Comparison of ENCODE assay signal across 1 cellular context in the genomic region with DNA sequence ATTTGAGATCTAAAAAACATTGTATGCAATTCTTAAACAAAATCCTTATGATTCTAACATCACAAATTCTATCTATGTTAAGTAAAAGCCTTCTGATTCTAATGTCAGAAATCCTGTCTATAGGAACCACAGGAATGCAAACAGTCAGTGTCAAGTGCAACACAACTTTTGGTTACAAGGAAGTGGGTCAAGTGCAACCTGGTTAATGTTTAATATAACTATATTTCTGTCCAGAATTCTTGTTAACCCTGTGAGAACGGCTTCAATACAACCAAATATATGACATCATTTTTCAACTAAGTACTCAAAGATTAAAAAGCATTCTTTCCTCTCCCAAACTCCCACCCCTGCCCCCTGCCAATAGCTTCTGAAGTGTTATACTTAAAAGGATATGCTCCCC.
TF ChIP-seq lines count a peak whose summit lies in the region.

No MANE protein-coding gene starts in this region.

TF ChIP-seq in HepG2, 621 proteins besides CTCF, POLR2A, EP300 and RAD21 (continued from another document):
- TF ChIP-seq ZNF18 (CRISPR knock-in tag; IDR thresholded peaks at IDR 0.05; ENCODE audit: insufficient replicate concordance): no peak
- no peak for TF ChIP-seq ZNF207 (IDR thresholded peaks at IDR 0.05; ENCODE audit: borderline replicate concordance)
- no peak for TF ChIP-seq GTF3A (CRISPR knock-in tag; conservative IDR thresholded peaks at IDR 0.05)
- TF ChIP-seq PCBP2 (optimal IDR thresholded peaks at IDR 0.05; ENCODE audit: low read depth, low read length, poor library complexity, severe bottlenecking): no peak
- TF ChIP-seq RBM22 (optimal IDR thresholded peaks at IDR 0.05; ENCODE audit: low read length): no peak
- no peak for TF ChIP-seq PCBP1 (IDR thresholded peaks at IDR 0.05; ENCODE audit: borderline replicate concordance, low read depth, low read length)
- TF ChIP-seq ZNF563 (CRISPR knock-in tag; IDR thresholded peaks at IDR 0.05): no peak
- no peak for TF ChIP-seq XBP1 (CRISPR knock-in tag; IDR thresholded peaks at IDR 0.05)
- TF ChIP-seq ZBTB43 (CRISPR knock-in tag; conservative IDR thresholded peaks at IDR 0.05): no peak
- TF ChIP-seq NCOR1 (IDR thresholded peaks at IDR 0.05; ENCODE audit: borderline replicate concordance, low read length): peak; percentile 70; the same call in 1 of the 2 replicates
- TF ChIP-seq TEAD3 (CRISPR knock-in tag; optimal IDR thresholded peaks at IDR 0.05; ENCODE audit: borderline replicate concordance): peak; percentile 60
- TF ChIP-seq, protein P1, sequence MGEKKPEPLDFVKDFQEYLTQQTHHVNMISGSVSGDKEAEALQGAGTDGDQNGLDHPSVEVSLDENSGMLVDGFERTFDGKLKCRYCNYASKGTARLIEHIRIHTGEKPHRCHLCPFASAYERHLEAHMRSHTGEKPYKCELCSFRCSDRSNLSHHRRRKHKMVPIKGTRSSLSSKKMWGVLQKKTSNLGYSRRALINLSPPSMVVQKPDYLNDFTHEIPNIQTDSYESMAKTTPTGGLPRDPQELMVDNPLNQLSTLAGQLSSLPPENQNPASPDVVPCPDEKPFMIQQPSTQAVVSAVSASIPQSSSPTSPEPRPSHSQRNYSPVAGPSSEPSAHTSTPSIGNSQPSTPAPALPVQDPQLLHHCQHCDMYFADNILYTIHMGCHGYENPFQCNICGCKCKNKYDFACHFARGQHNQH (CRISPR knock-in tag; IDR thresholded peaks at IDR 0.05): no peak
- no peak for TF ChIP-seq GLI4 (CRISPR knock-in tag; IDR thresholded peaks at IDR 0.05; ENCODE audit: borderline replicate concordance)
- no peak for TF ChIP-seq ZNF883 (CRISPR knock-in tag; IDR thresholded peaks at IDR 0.05; ENCODE audit: not compliant biosample characterization)
- peak; percentile 83 for TF ChIP-seq ARID5B (CRISPR knock-in tag; IDR thresholded peaks at IDR 0.05)
- TF ChIP-seq ZNF441 (CRISPR knock-in tag; IDR thresholded peaks at IDR 0.05; ENCODE audit: borderline replicate concordance): no peak
- no peak for TF ChIP-seq ETV6 (CRISPR knock-in tag; conservative IDR thresholded peaks at IDR 0.05)
- no peak for TF ChIP-seq GPN1 (CRISPR knock-in tag; IDR thresholded peaks at IDR 0.05; ENCODE audit: borderline replicate concordance)
- TF ChIP-seq, protein P2, sequence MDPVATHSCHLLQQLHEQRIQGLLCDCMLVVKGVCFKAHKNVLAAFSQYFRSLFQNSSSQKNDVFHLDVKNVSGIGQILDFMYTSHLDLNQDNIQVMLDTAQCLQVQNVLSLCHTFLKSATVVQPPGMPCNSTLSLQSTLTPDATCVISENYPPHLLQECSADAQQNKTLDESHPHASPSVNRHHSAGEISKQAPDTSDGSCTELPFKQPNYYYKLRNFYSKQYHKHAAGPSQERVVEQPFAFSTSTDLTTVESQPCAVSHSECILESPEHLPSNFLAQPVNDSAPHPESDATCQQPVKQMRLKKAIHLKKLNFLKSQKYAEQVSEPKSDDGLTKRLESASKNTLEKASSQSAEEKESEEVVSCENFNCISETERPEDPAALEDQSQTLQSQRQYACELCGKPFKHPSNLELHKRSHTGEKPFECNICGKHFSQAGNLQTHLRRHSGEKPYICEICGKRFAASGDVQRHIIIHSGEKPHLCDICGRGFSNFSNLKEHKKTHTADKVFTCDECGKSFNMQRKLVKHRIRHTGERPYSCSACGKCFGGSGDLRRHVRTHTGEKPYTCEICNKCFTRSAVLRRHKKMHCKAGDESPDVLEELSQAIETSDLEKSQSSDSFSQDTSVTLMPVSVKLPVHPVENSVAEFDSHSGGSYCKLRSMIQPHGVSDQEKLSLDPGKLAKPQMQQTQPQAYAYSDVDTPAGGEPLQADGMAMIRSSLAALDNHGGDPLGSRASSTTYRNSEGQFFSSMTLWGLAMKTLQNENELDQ (CRISPR knock-in tag; IDR thresholded peaks at IDR 0.05; ENCODE audit: borderline replicate concordance): no peak
- TF ChIP-seq ELF3 (CRISPR knock-in tag; IDR thresholded peaks at IDR 0.05): peak; percentile 38; the same call in 1 of the 2 replicates
- no peak for TF ChIP-seq IRF2 (CRISPR knock-in tag; IDR thresholded peaks at IDR 0.05)
- TF ChIP-seq, protein P3, sequence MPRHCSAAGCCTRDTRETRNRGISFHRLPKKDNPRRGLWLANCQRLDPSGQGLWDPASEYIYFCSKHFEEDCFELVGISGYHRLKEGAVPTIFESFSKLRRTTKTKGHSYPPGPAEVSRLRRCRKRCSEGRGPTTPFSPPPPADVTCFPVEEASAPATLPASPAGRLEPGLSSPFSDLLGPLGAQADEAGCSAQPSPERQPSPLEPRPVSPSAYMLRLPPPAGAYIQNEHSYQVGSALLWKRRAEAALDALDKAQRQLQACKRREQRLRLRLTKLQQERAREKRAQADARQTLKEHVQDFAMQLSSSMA (CRISPR knock-in tag; IDR thresholded peaks at IDR 0.05): no peak
- no peak for TF ChIP-seq GABPA (IDR thresholded peaks at IDR 0.05; ENCODE audit: low read depth, low read length)
- no peak for TF ChIP-seq GABPA (CRISPR knock-in tag; IDR thresholded peaks at IDR 0.05; ENCODE audit: low read depth)
- TF ChIP-seq RARG (CRISPR knock-in tag; IDR thresholded peaks at IDR 0.05; ENCODE audit: low read depth): no peak
- TF ChIP-seq, protein P4, sequence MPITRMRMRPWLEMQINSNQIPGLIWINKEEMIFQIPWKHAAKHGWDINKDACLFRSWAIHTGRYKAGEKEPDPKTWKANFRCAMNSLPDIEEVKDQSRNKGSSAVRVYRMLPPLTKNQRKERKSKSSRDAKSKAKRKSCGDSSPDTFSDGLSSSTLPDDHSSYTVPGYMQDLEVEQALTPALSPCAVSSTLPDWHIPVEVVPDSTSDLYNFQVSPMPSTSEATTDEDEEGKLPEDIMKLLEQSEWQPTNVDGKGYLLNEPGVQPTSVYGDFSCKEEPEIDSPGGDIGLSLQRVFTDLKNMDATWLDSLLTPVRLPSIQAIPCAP (CRISPR knock-in tag; IDR thresholded peaks at IDR 0.05; ENCODE audit: low read depth): no peak
- TF ChIP-seq CBFB (CRISPR knock-in tag; IDR thresholded peaks at IDR 0.05): peak; percentile 88
- TF ChIP-seq FOXK1 (CRISPR knock-in tag; IDR thresholded peaks at IDR 0.05; ENCODE audit: borderline replicate concordance, low read depth): peak; percentile 50; the same call in 1 of the 2 replicates
